In genomic region chr22:42400811-42401547, GRCh38 we compare ENCODE assay signal across 1 cellular context.
TF ChIP-seq lines count a peak whose summit lies in the region.

No MANE protein-coding gene starts in this region.

TF ChIP-seq in H1, 55 proteins besides CTCF, POLR2A, EP300 and RAD21 (continued from another document):
- TF ChIP-seq POU5F1 (IDR thresholded peaks at IDR 0.05; ENCODE audit: low read depth, low read length): no peak
- TF ChIP-seq EGR1 (IDR thresholded peaks at IDR 0.05; ENCODE audit: borderline replicate concordance, low read depth, low read length): no peak
- no peak for TF ChIP-seq TBP (IDR thresholded peaks at IDR 0.05; ENCODE audit: low read depth, low read length)
- TF ChIP-seq HDAC6 (IDR thresholded peaks at IDR 0.05; ENCODE audit: low read depth, low read length): no peak
- no peak for TF ChIP-seq ASH2L (IDR thresholded peaks at IDR 0.05; ENCODE audit: low read length)
- no peak for TF ChIP-seq BCL11A (IDR thresholded peaks at IDR 0.05; ENCODE audit: low read depth in 2 of 2, low read length in 2 of 2)
- TF ChIP-seq TEAD4 (IDR thresholded peaks at IDR 0.05; ENCODE audit: low read depth, low read length): no peak
- no peak for TF ChIP-seq ZNF274 (IDR thresholded peaks at IDR 0.05; ENCODE audit: borderline replicate concordance, extremely low read depth, low read length)
- TF ChIP-seq KDM1A (IDR thresholded peaks at IDR 0.05; ENCODE audit: borderline replicate concordance, low read length): no peak
- TF ChIP-seq ATF2 (IDR thresholded peaks at IDR 0.05; ENCODE audit: low read length): no peak
- no peak for TF ChIP-seq GABPA (IDR thresholded peaks at IDR 0.05; ENCODE audit: borderline replicate concordance, insufficient read depth, low read length)
- no peak for TF ChIP-seq RNF2 (IDR thresholded peaks at IDR 0.05; ENCODE audit: borderline replicate concordance, low read depth, low read length, missing control alignments, poor library complexity, severe bottlenecking)
- TF ChIP-seq KDM5A (IDR thresholded peaks at IDR 0.05; ENCODE audit: low read length): no peak
